ENCODE assay signal across 14 cellular contexts in genomic region chr20:50727792-50728485, GRCh38. TPM values are rescaled to one million over a fixed set of nuclear protein-coding genes. Genes with fewer than 3 reads are reported as not detected.
DNase-seq lines count a peak whose midpoint lies in the region; ATAC-seq, FAIRE-seq and TF ChIP-seq lines count a peak whose summit lies in the region.
"Had no signal": no experiment of that assay in that cellular context is flagged by ENCODE, and none has a peak within 500 bp of the region (broad histone marks: within the 10 kb centered on the region; RNA-seq: fewer than 3 reads in every experiment).

No MANE protein-coding gene starts in this region.

- H2AFZ ChIP-seq in neural progenitor cell (replicated peaks) = no peak overlapping the region

- no peaks in the 10 kb centered on the region for H3K27me3 ChIP-seq in Panc1 (ENCODE audit: control insufficient read depth, insufficient read depth, low read length)
- no peaks in the 10 kb centered on the region for H3K27me3 ChIP-seq in mucosa of rectum (ENCODE audit: control insufficient read depth in 2 of 2, insufficient read depth in 2 of 2, low read length in 2 of 2)
- no peaks in the 10 kb centered on the region for H3K27me3 ChIP-seq in gastroesophageal sphincter
- no peaks in the 10 kb centered on the region for H3K27me3 ChIP-seq in neural progenitor cell

- peaks cover 15% of the 10 kb centered on the region for H3K79me2 ChIP-seq in neural progenitor cell (ENCODE audit: low read depth)

- H3K27ac Mint-ChIP-seq in neural progenitor cell = no peak overlapping the region

- no peaks in the 10 kb centered on the region for H3K9me3 Mint-ChIP-seq in neural progenitor cell

- H3K27ac ChIP-seq in A549 (peak overlapping the region; percentile 89 to 96), Panc1 (ENCODE audit: low read length) (peak overlapping the region; percentile 100), mucosa of rectum (ENCODE audit: low read depth in 2 of 2, low read length in 2 of 2) (peak overlapping the region; percentile 69 to 83), gastroesophageal sphincter (peak overlapping the region in 1 of 4 donors; percentile 31), neural progenitor cell (no peak overlapping the region)

- peak in 1 of 2 experiments; percentile 60 for DNase-seq in A549 (ENCODE audit: low read depth in 1 of 2, low spot score in 1 of 2)
- DNase-seq in Panc1 (ENCODE audit: low read depth, low spot score) = no peak
- DNase-seq in epithelial cell of proximal tubule (ENCODE audit: low read depth) = peak; percentile 94
- DNase-seq in neural progenitor cell (ENCODE audit: low spot score) = no peak
- DNase-seq: activated CD4-positive, CD25-positive, alpha-beta regulatory T cell treated with anti-CD3 and anti-CD28 coated beads, Interleukin-2, amount 50 U/mL, for 72 hours; aorta; NCI-H1092; NCI-H510A treated with DMSO at 0.1 percent for 48 hours had no signal

- no peak for TF ChIP-seq RAD21 in A549 (conservative IDR thresholded peaks at IDR 0.05 in 1 of 2, IDR thresholded peaks at IDR 0.05 in 1 of 2)

- CTCF ChIA-PET in A549 (lab: Yijun Ruan, JAX) (interaction anchor here (0.6 to 3.5 kb wide), 18 partner anchors 9 to 138 kb away, joined by 3 to 24 read pairs (median 5); no protein-coding TSS in a partner anchor), Panc1 (lab: Charles Lee) (interaction anchor here (0.6 to 1.8 kb wide), 6 partner anchors 24 to 102 kb away, joined by 3 to 6 read pairs (median 4); no protein-coding TSS in a partner anchor)

- FAIRE-seq in A549 (lab: Jason Lieb, UNC) = no peak
- FAIRE-seq: endometrium had no signal

- in situ Hi-C loops in Panc1 (cut with HindIII; ENCODE audit: low pct_unique_long_range_greater_than_20kb, low sequenced_read_pairs) = no loop called here

- peaks cover 54% of the 10 kb centered on the region for H3F3A ChIP-seq in neural progenitor cell (ENCODE audit: low read depth)

- H3K4me3 Mint-ChIP-seq in neural progenitor cell = no peak overlapping the region

- peak overlapping the region; percentile 69 for H3K4me2 ChIP-seq in A549
- H3K4me2 ChIP-seq in neural progenitor cell = no peak overlapping the region

- peaks cover 13% of the 10 kb centered on the region for H4K20me1 ChIP-seq in neural progenitor cell (ENCODE audit: low read depth)

- intact Hi-C loops in Panc1 (cut with micrococcal nuclease; ENCODE audit: unreplicated experiment) = loop anchor here (2.0 to 10.0 kb wide), 2 partner anchors 37 to 53 kb away; partner anchors contain the start of gene RIPOR3

- POLR2A ChIA-PET in A549 (lab: Yijun Ruan, JAX) (interaction anchor here (0.5 to 1.0 kb wide), 4 partner anchors 16 to 92 kb away, joined by 3 to 5 read pairs (median 4); no protein-coding TSS in a partner anchor), Panc1 (lab: Charles Lee) (interaction anchor here (0.6 to 1.2 kb wide), 3 partner anchors 37 to 1013 kb away, joined by 3 to 4 read pairs (median 4); no protein-coding TSS in a partner anchor)

- 3% methylated on average over 8 of the region's 8 CpGs for WGBS in A549 (ENCODE audit: missing lambda C conversion rate)
- 61 to 63% methylated on average over 1 to 8 of the region's 8 CpGs for WGBS in gastroesophageal sphincter (ENCODE audit: low coverage in 1 of 2), 2 donors

- TF ChIP-seq EP300 in A549 (IDR thresholded peaks at IDR 0.05) (no peak), gastroesophageal sphincter (IDR thresholded peaks at IDR 0.05) (no peak)

- TF ChIP-seq POLR2A in A549 (IDR thresholded peaks at IDR 0.05; ENCODE audit: low read length) = no peak
- no peak for TF ChIP-seq POLR2A in gastroesophageal sphincter (IDR thresholded peaks at IDR 0.05)

- H3K36me3 ChIP-seq in Panc1 (ENCODE audit: control insufficient read depth, insufficient read depth, low read length) (peaks cover 3% of the 10 kb centered on the region; the same call in 1 of the 2 replicates), mucosa of rectum (ENCODE audit: control insufficient read depth in 2 of 2, insufficient read depth in 2 of 2, low read length in 2 of 2) (no peaks in the 10 kb centered on the region), gastroesophageal sphincter (no peaks in the 10 kb centered on the region), neural progenitor cell (no peaks in the 10 kb centered on the region)

- peaks cover 35% of the 10 kb centered on the region for H3K4me1 Mint-ChIP-seq in neural progenitor cell

- no peak for TF ChIP-seq CTCF in A549 (IDR thresholded peaks at IDR 0.05)
- TF ChIP-seq CTCF in Panc1 (IDR thresholded peaks at IDR 0.05) = no peak
- TF ChIP-seq CTCF in epithelial cell of proximal tubule (conservative IDR thresholded peaks at IDR 0.05; ENCODE audit: low read depth, low read length) = no peak
- no peak for TF ChIP-seq CTCF in gastroesophageal sphincter (IDR thresholded peaks at IDR 0.05)
- no peak for TF ChIP-seq CTCF in neural progenitor cell (IDR thresholded peaks at IDR 0.05)

- H3K36me3 Mint-ChIP-seq in neural progenitor cell = no peaks in the 10 kb centered on the region

- H3K27me3 Mint-ChIP-seq in neural progenitor cell (ENCODE audit: insufficient read depth, low read depth) = peaks cover 2% of the 10 kb centered on the region

- no peaks in the 10 kb centered on the region for H3K9me3 ChIP-seq in A549
- no peaks in the 10 kb centered on the region for H3K9me3 ChIP-seq in Panc1 (ENCODE audit: control insufficient read depth, insufficient read depth, low read depth, low read length)
- no peaks in the 10 kb centered on the region for H3K9me3 ChIP-seq in mucosa of rectum (ENCODE audit: control insufficient read depth in 2 of 2, low read length in 2 of 2)
- no peaks in the 10 kb centered on the region for H3K9me3 ChIP-seq in gastroesophageal sphincter
- H3K9me3 ChIP-seq in neural progenitor cell (ENCODE audit: low read depth) = no peaks in the 10 kb centered on the region

- ATAC-seq in A549 (no peak), Panc1 (no peak), gastroesophageal sphincter (no peak), HG02981 (IDR thresholded peaks at IDR 0.05; ENCODE audit: unreplicated experiment) (no peak), GM21619 (IDR thresholded peaks at IDR 0.05; ENCODE audit: unreplicated experiment) (no peak)

- no TSS peak for BruUV-seq in Panc1 (replicated peaks; lab: Mats Ljungman, UMichigan)

- H3K4me1 ChIP-seq in A549 (peaks cover 63% of the 10 kb centered on the region), Panc1 (ENCODE audit: control insufficient read depth, insufficient read depth, low read length) (peaks cover 69% of the 10 kb centered on the region), mucosa of rectum (ENCODE audit: control insufficient read depth in 2 of 2, insufficient read depth in 2 of 2, low read length in 2 of 2) (peaks cover 21 to 27% of the 10 kb centered on the region in 2 donors), gastroesophageal sphincter (peaks cover 0 to 45% (median 3%) of the 10 kb centered on the region in 3 donors), neural progenitor cell (peaks cover 29% of the 10 kb centered on the region)

- H3K9ac ChIP-seq in mucosa of rectum (ENCODE audit: low read depth in 1 of 2, low read length in 2 of 2) (no peak overlapping the region), neural progenitor cell (no peak overlapping the region)

- H3K4me3 ChIP-seq in A549 (no peak overlapping the region), Panc1 (ENCODE audit: low read depth in 2 of 2, low read length in 2 of 2) (peak overlapping the region in 1 of 2 experiments; percentile 2; a peak in 1 of 4 replicates), epithelial cell of proximal tubule (ENCODE audit: low read depth, low read length) (peak overlapping the region; percentile 10), mucosa of rectum (ENCODE audit: low read length in 2 of 2) (no peak overlapping the region), gastroesophageal sphincter (no peak overlapping the region), neural progenitor cell (no peak overlapping the region)

TF ChIP-seq in A549, 52 proteins besides CTCF, POLR2A, EP300 and RAD21 (continues in another document):
- TF ChIP-seq CBX2 (IDR thresholded peaks at IDR 0.05; ENCODE audit: borderline replicate concordance, low read depth) (no peak), ZFP36 (IDR thresholded peaks at IDR 0.05; ENCODE audit: borderline replicate concordance, partially characterized antibody) (no peak), ZSCAN20 (CRISPR knock-in tag; IDR thresholded peaks at IDR 0.05) (no peak), USF2 (IDR thresholded peaks at IDR 0.05) (peak; percentile 67), NR3C1 (IDR thresholded peaks at IDR 0.05) (no peak), SMC3 (IDR thresholded peaks at IDR 0.05) (peak; percentile 10; the same call in 1 of the 3 replicates), CEBPB (IDR thresholded peaks at IDR 0.05) (peak; percentile 88 to 91), JUNB (IDR thresholded peaks at IDR 0.05) (no peak), FOXS1 (CRISPR knock-in tag; IDR thresholded peaks at IDR 0.05) (no peak)

RNA-seq across cellular contexts. Expression of gene PARD6B, which starts 3.4 kb away (rescaled TPM):
- 6.2 and 6.4 TPM in 2 replicates for polyA plus RNA-seq in A549 (2011; rRNA removed)
- polyA plus RNA-seq in A549 (2012; cell fraction: cytosol; rRNA removed) = 1.6 and 1.7 TPM in 2 replicates
- polyA plus RNA-seq in A549 (2012; cell fraction: nucleus; rRNA removed) = 1.3 and 1.7 TPM in 2 replicates
- 2.7 to 3.1 TPM (median 2.8 TPM) in 3 replicates for polyA plus RNA-seq in A549 (2017; fragmentation: RNase III; extraction: RNeasy Plus Mini Kit Qiagen cat#74134 plus additional on column Dnase treatment)
- polyA minus RNA-seq in A549 (2011; rRNA and poly(A)+ RNA removed) = 11.1 and 11.2 TPM in 2 replicates
- total RNA-seq in Panc1 (2021; ENCODE audit: unreplicated experiment) = 132 TPM
- polyA plus RNA-seq in Panc1 (2012; ENCODE audit: insufficient read length) = 11.2 TPM
- total RNA-seq in epithelial cell of proximal tubule = 17.1 and 44.4 TPM in 2 replicates
- 1 to 10 TPM; 2.4 to 3.8 (median 2.8) TPM for total RNA-seq in gastroesophageal sphincter
- total RNA-seq in neural progenitor cell (ENCODE audit: low replicate concordance) = 31.0 and 45.7 TPM in 2 replicates

RNA-seq across cellular contexts. Expression of gene RIPOR3, which starts 36.6 kb away (rescaled TPM):
- polyA plus RNA-seq in A549 (2011; rRNA removed) (0.03 TPM in 1 of 2 replicates, not detected in the other), A549 (2017; fragmentation: RNase III; extraction: RNeasy Plus Mini Kit Qiagen cat#74134 plus additional on column Dnase treatment) (0.05 to 0.06 TPM in 2 of 3 replicates, not detected in the other)
- 0.03 and 0.07 TPM in 2 replicates for polyA plus RNA-seq in A549 (2012; cell fraction: cytosol; rRNA removed)
- 0.09 and 0.19 TPM in 2 replicates for polyA plus RNA-seq in A549 (2012; cell fraction: nucleus; rRNA removed)
- 0.05 TPM in 1 of 2 replicates, not detected in the other for polyA minus RNA-seq in A549 (2011; rRNA and poly(A)+ RNA removed)
- total RNA-seq in Panc1 (2021; ENCODE audit: unreplicated experiment) (92.5 TPM), epithelial cell of proximal tubule (0.29 and 1.8 TPM in 2 replicates), gastroesophageal sphincter (10 to 100 TPM in 2 of 4 donors, 1 to 10 TPM in 2; 8.2 to 24.1 (median 12.9) TPM), neural progenitor cell (ENCODE audit: low replicate concordance) (1.2 and 3.7 TPM in 2 replicates)
- polyA plus RNA-seq in Panc1 (2012; ENCODE audit: insufficient read length) = 97.9 TPM
- total RNA-seq: SK-MEL-5 had no signal
